1 cellular context compared by ENCODE assay signal in the genomic region with DNA sequence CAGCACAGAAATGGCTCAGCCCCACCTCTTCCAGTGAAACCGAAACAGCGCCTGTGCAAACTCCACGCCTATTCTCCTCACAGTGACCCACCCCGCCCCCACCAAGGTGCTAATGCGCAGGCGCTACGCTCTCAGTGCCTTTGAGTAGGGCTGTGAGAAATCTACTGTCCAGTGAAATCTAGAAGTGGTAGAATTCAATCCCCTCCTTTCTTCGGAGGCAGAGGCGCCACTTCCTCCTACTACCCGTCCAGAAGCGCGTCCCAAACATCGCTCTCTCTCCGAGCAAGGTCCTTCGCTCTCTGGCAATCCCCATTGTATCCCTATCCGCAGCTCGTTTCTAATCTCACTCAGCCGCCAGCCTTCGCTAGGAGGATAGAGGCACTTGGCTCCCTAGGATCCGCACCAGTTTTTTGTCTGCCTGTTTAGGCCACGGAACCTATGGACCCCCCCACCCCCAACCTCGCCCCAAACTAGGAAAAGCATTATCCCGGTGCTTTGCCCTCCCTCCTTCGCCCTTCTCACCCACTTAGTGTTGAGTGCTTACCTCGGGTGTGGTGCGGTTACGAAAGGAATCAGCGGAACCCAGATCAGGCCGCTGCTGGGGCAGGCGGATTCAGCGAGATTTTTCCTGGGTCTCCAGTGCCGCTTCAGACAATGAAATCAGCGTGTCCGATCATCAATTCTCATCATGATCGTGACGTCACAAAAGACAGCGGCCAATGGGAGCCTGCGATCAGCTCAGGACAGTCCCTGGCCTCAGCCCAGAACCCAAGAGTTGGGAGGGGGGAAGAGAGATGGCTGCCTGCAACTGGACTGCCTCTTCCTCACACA.
TF ChIP-seq lines count a peak whose summit lies in the region.

A gene with protein sequence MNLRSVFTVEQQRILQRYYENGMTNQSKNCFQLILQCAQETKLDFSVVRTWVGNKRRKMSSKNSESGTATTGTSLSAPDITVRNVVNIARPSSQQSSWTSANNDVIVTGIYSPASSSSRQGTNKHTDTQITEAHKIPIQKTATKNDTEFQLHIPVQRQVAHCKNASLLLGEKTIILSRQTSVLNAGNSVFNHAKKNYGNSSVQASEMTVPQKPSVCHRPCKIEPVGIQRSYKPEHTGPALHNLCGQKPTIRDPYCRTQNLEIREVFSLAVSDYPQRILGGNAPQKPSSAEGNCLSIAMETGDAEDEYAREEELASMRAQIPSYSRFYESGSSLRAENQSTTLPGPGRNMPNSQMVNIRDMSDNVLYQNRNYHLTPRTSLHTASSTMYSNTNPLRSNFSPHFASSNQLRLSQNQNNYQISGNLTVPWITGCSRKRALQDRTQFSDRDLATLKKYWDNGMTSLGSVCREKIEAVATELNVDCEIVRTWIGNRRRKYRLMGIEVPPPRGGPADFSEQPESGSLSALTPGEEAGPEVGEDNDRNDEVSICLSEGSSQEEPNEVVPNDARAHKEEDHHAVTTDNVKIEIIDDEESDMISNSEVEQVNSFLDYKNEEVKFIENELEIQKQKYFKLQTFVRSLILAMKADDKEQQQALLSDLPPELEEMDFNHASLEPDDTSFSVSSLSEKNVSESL (minus strand): TSS at position 656 of the 831 bp plus-strand sequence. CDS start 27,056 bp downstream, outside the sequence.

TF ChIP-seq in SK-N-SH, 30 proteins besides CTCF, POLR2A, EP300 and RAD21 (continued from another document):
- TF ChIP-seq, protein P1, sequence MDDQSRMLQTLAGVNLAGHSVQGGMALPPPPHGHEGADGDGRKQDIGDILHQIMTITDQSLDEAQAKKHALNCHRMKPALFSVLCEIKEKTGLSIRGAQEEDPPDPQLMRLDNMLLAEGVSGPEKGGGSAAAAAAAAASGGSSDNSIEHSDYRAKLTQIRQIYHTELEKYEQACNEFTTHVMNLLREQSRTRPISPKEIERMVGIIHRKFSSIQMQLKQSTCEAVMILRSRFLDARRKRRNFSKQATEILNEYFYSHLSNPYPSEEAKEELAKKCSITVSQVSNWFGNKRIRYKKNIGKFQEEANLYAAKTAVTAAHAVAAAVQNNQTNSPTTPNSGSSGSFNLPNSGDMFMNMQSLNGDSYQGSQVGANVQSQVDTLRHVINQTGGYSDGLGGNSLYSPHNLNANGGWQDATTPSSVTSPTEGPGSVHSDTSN (IDR thresholded peaks at IDR 0.05): peak; percentile 38; the same call in 1 of the 2 replicates
- TF ChIP-seq RFX5 (IDR thresholded peaks at IDR 0.05; ENCODE audit: low read length): no peak
- TF ChIP-seq SIN3A (IDR thresholded peaks at IDR 0.05; ENCODE audit: borderline replicate concordance, low read depth, low read length): peak; percentile 27; the same call in 1 of the 2 replicates
- TF ChIP-seq NRF1 (IDR thresholded peaks at IDR 0.05; ENCODE audit: low read depth, low read length): peak; percentile 63
- TF ChIP-seq CHD2 (IDR thresholded peaks at IDR 0.05; ENCODE audit: low read length, partially characterized antibody): peak; percentile 40
- TF ChIP-seq FOXJ3 (CRISPR knock-in tag; IDR thresholded peaks at IDR 0.05): peak; percentile 100
